11 cellular contexts compared by ENCODE assay signal in the genomic region with DNA sequence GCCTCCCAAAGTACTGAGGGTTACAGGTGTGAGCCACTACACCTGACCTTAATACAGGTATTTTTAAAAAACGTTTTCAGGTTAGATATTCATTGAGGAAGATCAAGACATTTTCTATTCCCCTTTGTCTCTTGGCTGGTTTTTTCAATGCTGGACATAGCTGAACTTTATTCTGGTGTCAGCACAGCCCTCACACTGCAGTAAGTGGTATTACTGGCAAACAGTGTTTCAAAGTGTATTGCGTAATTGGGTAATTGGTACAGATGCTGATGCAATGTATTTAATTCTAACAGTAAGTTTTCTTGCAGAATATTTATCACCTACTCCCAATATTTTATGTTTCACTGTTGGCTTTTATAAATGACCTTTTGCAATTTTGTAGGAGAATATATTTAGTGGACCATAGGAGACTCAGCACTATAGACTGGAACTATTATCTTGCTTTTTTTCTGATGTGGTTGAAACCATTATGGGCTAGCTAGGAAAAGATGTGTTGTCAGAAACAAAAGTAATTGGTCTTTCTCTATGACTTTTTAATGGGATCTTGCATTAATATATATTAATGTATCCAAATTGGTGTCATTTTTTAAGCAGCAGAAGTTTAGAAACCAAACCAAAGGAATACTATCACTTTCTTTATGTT.
DNase-seq lines count a peak whose midpoint lies in the region; ATAC-seq and TF ChIP-seq lines count a peak whose summit lies in the region.
"Had no signal": no experiment of that assay in that cellular context is flagged by ENCODE, and none has a peak within 500 bp of the region (broad histone marks: within the 10 kb centered on the region; RNA-seq: fewer than 3 reads in every experiment).

No MANE protein-coding gene starts in this region.

- TF ChIP-seq CTCF in A673 (conservative IDR thresholded peaks at IDR 0.05; ENCODE audit: low read depth, low read length) (peak; percentile 41; the same call in 1 of the 2 replicates), HFFc6 (IDR thresholded peaks at IDR 0.05) (no peak)

- H3K4me1 ChIP-seq in A673 (ENCODE audit: insufficient read depth, low read length, poor library complexity, severe bottlenecking), result peaks cover 9% of the 10 kb centered on the region

- peaks cover 7% of the 10 kb centered on the region for H3K9me3 ChIP-seq in A673 (ENCODE audit: low read depth, low read length, poor library complexity, severe bottlenecking)

- CTCF ChIA-PET in A673 (lab: Charles Lee), result no interaction called here
- CTCF ChIA-PET in HEK293T (lab: Yijun Ruan, JAX), result interaction anchor here (1.1 kb wide), 1 partner anchor 27 kb away, joined by 3 read pairs; no protein-coding TSS in a partner anchor

- intact Hi-C loops in A673 (cut with micrococcal nuclease; ENCODE audit: unreplicated experiment), result no loop called here

- peaks cover 7% of the 10 kb centered on the region for H3K27me3 Mint-ChIP-seq in HFFc6 (ENCODE audit: insufficient read depth)

- ATAC-seq in HG03196 (IDR thresholded peaks at IDR 0.05; ENCODE audit: unreplicated experiment), result no peak
- ATAC-seq: stimulated activated naive CD8-positive, alpha-beta T cell treated with anti-CD3 and anti-CD28 coated beads, Interleukin-15, amount 100 ng/mL, for 72 hours had no signal

- no peak overlapping the region for H3K4me3 ChIP-seq in A673 (ENCODE audit: low read depth, low read length, poor library complexity, severe bottlenecking)

- H3K27me3 ChIP-seq in A673 (replicated peaks; ENCODE audit: insufficient read depth, low read depth, low read length, poor library complexity), result no peaks in the 10 kb centered on the region

- no peaks in the 10 kb centered on the region for H3K36me3 Mint-ChIP-seq in HFFc6 (ENCODE audit: low read depth)
- H3K36me3 Mint-ChIP-seq: CD4-positive, CD25-positive, alpha-beta regulatory T cell had no signal

- no peak overlapping the region for H3K27ac Mint-ChIP-seq in HFFc6
- H3K27ac Mint-ChIP-seq: CD4-positive, CD25-positive, alpha-beta regulatory T cell; stimulated activated naive CD8-positive, alpha-beta T cell treated with anti-CD3 and anti-CD28 coated beads, Interleukin-15, amount 100 ng/mL, for 72 hours had no signal

- POLR2A ChIA-PET in A673 (lab: Charles Lee; ENCODE audit: low non-redundant PET), result no interaction called here
- POLR2A ChIA-PET in HEK293T (lab: Yijun Ruan, JAX), result no interaction called here

- H3K4me3 Mint-ChIP-seq in HFFc6, result no peak overlapping the region
- H3K4me3 Mint-ChIP-seq: CD4-positive, CD25-positive, alpha-beta regulatory T cell; stimulated activated naive CD8-positive, alpha-beta T cell treated with anti-CD3 and anti-CD28 coated beads, Interleukin-15, amount 100 ng/mL, for 72 hours had no signal

- H3K27ac ChIP-seq in A673 (ENCODE audit: low read depth, low read length, poor library complexity, severe bottlenecking), result no peak overlapping the region

- H3K36me3 ChIP-seq in A673 (ENCODE audit: insufficient read depth, low read length, poor library complexity, severe bottlenecking), result no peaks in the 10 kb centered on the region

- DNase-seq in A673 (ENCODE audit: low spot score) (peak; percentile 62), HFFc6 (peak; percentile 1), RKO (ENCODE audit: low spot score) (peak; percentile 14), fibroblast of peridontal ligament (ENCODE audit: extremely low read depth) (peak; percentile 76), SW 1271 (lab: John Stamatoyannopoulos, UW) (no peak), NCI-H1092 (lab: John Stamatoyannopoulos, UW) (no peak), HEK293T (ENCODE audit: extremely low spot score) (no peak)
- DNase-seq: CD4-positive, CD25-positive, alpha-beta regulatory T cell; central memory CD4-positive, alpha-beta T cell; stimulated activated naive CD8-positive, alpha-beta T cell treated with anti-CD3 and anti-CD28 coated beads, Interleukin-15, amount 100 ng/mL, for 72 hours had no signal

- no peaks in the 10 kb centered on the region for H3K4me1 Mint-ChIP-seq in HFFc6 (ENCODE audit: low read depth)
- H3K4me1 Mint-ChIP-seq: CD4-positive, CD25-positive, alpha-beta regulatory T cell; stimulated activated naive CD8-positive, alpha-beta T cell treated with anti-CD3 and anti-CD28 coated beads, Interleukin-15, amount 100 ng/mL, for 72 hours had no signal

- BruUV-seq in A673 (replicated peaks; lab: Mats Ljungman, UMichigan), result no TSS peak

- H3K9me3 Mint-ChIP-seq in HFFc6, result peaks cover 6% of the 10 kb centered on the region; the same call in 1 of the 2 replicates

TF ChIP-seq in HEK293T, 16 proteins besides CTCF, POLR2A, EP300 and RAD21:
- no peak for TF ChIP-seq ELF4 (IDR thresholded peaks at IDR 0.05)
- no peak for TF ChIP-seq SP1 (IDR thresholded peaks at IDR 0.05)
TF ChIP-seq in HEK293T: peak in this region for 0.

Comparison
In these comparisons a context has a peak if more than half of its experiments do, and no peak if none do; other contexts are left out.
1. DNase-seq: peak in A673 (single experiment), HFFc6 (single experiment), RKO (single experiment) and fibroblast of peridontal ligament (single experiment); none in SW 1271 (0 of 2), NCI-H1092 (single experiment) and HEK293T (single experiment).